In genomic region chr4:84965558-84966381, GRCh38 we compare ENCODE assay signal across 1 cellular context.
TF ChIP-seq lines count a peak whose summit lies in the region.

No MANE protein-coding gene starts in this region.

TF ChIP-seq in HepG2, 621 proteins besides CTCF, POLR2A, EP300 and RAD21 (continued from another document and continues in another):
- TF ChIP-seq, protein P1, sequence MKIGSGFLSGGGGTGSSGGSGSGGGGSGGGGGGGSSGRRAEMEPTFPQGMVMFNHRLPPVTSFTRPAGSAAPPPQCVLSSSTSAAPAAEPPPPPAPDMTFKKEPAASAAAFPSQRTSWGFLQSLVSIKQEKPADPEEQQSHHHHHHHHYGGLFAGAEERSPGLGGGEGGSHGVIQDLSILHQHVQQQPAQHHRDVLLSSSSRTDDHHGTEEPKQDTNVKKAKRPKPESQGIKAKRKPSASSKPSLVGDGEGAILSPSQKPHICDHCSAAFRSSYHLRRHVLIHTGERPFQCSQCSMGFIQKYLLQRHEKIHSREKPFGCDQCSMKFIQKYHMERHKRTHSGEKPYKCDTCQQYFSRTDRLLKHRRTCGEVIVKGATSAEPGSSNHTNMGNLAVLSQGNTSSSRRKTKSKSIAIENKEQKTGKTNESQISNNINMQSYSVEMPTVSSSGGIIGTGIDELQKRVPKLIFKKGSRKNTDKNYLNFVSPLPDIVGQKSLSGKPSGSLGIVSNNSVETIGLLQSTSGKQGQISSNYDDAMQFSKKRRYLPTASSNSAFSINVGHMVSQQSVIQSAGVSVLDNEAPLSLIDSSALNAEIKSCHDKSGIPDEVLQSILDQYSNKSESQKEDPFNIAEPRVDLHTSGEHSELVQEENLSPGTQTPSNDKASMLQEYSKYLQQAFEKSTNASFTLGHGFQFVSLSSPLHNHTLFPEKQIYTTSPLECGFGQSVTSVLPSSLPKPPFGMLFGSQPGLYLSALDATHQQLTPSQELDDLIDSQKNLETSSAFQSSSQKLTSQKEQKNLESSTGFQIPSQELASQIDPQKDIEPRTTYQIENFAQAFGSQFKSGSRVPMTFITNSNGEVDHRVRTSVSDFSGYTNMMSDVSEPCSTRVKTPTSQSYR (CRISPR knock-in tag; IDR thresholded peaks at IDR 0.05; ENCODE audit: borderline replicate concordance), result peak; percentile 17; the same call in 1 of the 2 replicates
- TF ChIP-seq CC2D1A (CRISPR knock-in tag; IDR thresholded peaks at IDR 0.05) (no peak), ZMYM4 (CRISPR knock-in tag; IDR thresholded peaks at IDR 0.05) (peak; percentile 63; the same call in 1 of the 2 replicates), ZKSCAN1 (IDR thresholded peaks at IDR 0.05; ENCODE audit: low read length) (no peak), ZC3H4 (CRISPR knock-in tag; IDR thresholded peaks at IDR 0.05; ENCODE audit: borderline replicate concordance) (0 out of 2 replicates have a peak, but pooled peaks have one; percentile 50), HNRNPK (IDR thresholded peaks at IDR 0.05; ENCODE audit: low read depth, low read length, poor library complexity, severe bottlenecking) (peak; percentile 74), ZNF552 (CRISPR knock-in tag; IDR thresholded peaks at IDR 0.05; ENCODE audit: borderline replicate concordance) (no peak), ZNF678 (CRISPR knock-in tag; IDR thresholded peaks at IDR 0.05) (peak; percentile 65; the same call in 1 of the 2 replicates), ZBTB7B (CRISPR knock-in tag; IDR thresholded peaks at IDR 0.05) (0 out of 2 replicates have a peak, but pooled peaks have one; percentile 31), ATF3 (CRISPR knock-in tag; IDR thresholded peaks at IDR 0.05) (no peak), SP4 (CRISPR knock-in tag; IDR thresholded peaks at IDR 0.05) (no peak; the same call in 1 of the 2 replicates), MBNL3 (CRISPR knock-in tag; conservative IDR thresholded peaks at IDR 0.05) (no peak), ZNF761 (CRISPR knock-in tag; conservative IDR thresholded peaks at IDR 0.05) (0 out of 2 replicates have a peak, but pooled peaks have one; percentile 48), RNF2 (conservative IDR thresholded peaks at IDR 0.05; ENCODE audit: low read depth) (no peak), ZNF543 (CRISPR knock-in tag; IDR thresholded peaks at IDR 0.05) (peak; percentile 46; the same call in 1 of the 2 replicates), FOXC1 (CRISPR knock-in tag; IDR thresholded peaks at IDR 0.05; ENCODE audit: borderline replicate concordance) (peak; percentile 65; the same call in 1 of the 2 replicates), ZSCAN21 (CRISPR knock-in tag; IDR thresholded peaks at IDR 0.05; ENCODE audit: borderline replicate concordance) (peak; percentile 80), ZNF563 (CRISPR knock-in tag; IDR thresholded peaks at IDR 0.05) (peak; percentile 75), TFDP2 (CRISPR knock-in tag; IDR thresholded peaks at IDR 0.05) (0 out of 2 replicates have a peak, but pooled peaks have one; percentile 49), NFIC (IDR thresholded peaks at IDR 0.05; ENCODE audit: low read length) (no peak), SMAD9 (CRISPR knock-in tag; IDR thresholded peaks at IDR 0.05) (no peak), SAP130 (CRISPR knock-in tag; IDR thresholded peaks at IDR 0.05; ENCODE audit: low read depth) (peak; percentile 20; the same call in 1 of the 2 replicates), ZBTB34 (CRISPR knock-in tag; IDR thresholded peaks at IDR 0.05) (no peak), NRL (CRISPR knock-in tag; IDR thresholded peaks at IDR 0.05; ENCODE audit: borderline replicate concordance) (peak; percentile 63; the same call in 1 of the 2 replicates), CHCHD3 (CRISPR knock-in tag; IDR thresholded peaks at IDR 0.05) (0 out of 2 replicates have a peak, but pooled peaks have one; percentile 75), ZNF567 (CRISPR knock-in tag; IDR thresholded peaks at IDR 0.05; ENCODE audit: borderline replicate concordance) (no peak), PHF20 (CRISPR knock-in tag; IDR thresholded peaks at IDR 0.05) (0 out of 2 replicates have a peak, but pooled peaks have one; percentile 22), ZNF292 (CRISPR knock-in tag; IDR thresholded peaks at IDR 0.05; ENCODE audit: borderline replicate concordance, low read depth) (0 out of 2 replicates have a peak, but pooled peaks have one; percentile 46), GABPB1 (CRISPR knock-in tag; IDR thresholded peaks at IDR 0.05) (peak; percentile 56; the same call in 1 of the 2 replicates), SMARCC2 (IDR thresholded peaks at IDR 0.05) (no peak), ZNF431 (CRISPR knock-in tag; IDR thresholded peaks at IDR 0.05; ENCODE audit: borderline replicate concordance, low read depth) (peak; percentile 77; the same call in 1 of the 2 replicates), ZNF343 (CRISPR knock-in tag; IDR thresholded peaks at IDR 0.05) (0 out of 2 replicates have a peak, but pooled peaks have one; percentile 22), ZNF574 (CRISPR knock-in tag; IDR thresholded peaks at IDR 0.05) (peak; percentile 33; the same call in 1 of the 2 replicates), IKZF1 (IDR thresholded peaks at IDR 0.05) (no peak), MED13 (CRISPR knock-in tag; IDR thresholded peaks at IDR 0.05) (no peak)
- TF ChIP-seq, protein P2, sequence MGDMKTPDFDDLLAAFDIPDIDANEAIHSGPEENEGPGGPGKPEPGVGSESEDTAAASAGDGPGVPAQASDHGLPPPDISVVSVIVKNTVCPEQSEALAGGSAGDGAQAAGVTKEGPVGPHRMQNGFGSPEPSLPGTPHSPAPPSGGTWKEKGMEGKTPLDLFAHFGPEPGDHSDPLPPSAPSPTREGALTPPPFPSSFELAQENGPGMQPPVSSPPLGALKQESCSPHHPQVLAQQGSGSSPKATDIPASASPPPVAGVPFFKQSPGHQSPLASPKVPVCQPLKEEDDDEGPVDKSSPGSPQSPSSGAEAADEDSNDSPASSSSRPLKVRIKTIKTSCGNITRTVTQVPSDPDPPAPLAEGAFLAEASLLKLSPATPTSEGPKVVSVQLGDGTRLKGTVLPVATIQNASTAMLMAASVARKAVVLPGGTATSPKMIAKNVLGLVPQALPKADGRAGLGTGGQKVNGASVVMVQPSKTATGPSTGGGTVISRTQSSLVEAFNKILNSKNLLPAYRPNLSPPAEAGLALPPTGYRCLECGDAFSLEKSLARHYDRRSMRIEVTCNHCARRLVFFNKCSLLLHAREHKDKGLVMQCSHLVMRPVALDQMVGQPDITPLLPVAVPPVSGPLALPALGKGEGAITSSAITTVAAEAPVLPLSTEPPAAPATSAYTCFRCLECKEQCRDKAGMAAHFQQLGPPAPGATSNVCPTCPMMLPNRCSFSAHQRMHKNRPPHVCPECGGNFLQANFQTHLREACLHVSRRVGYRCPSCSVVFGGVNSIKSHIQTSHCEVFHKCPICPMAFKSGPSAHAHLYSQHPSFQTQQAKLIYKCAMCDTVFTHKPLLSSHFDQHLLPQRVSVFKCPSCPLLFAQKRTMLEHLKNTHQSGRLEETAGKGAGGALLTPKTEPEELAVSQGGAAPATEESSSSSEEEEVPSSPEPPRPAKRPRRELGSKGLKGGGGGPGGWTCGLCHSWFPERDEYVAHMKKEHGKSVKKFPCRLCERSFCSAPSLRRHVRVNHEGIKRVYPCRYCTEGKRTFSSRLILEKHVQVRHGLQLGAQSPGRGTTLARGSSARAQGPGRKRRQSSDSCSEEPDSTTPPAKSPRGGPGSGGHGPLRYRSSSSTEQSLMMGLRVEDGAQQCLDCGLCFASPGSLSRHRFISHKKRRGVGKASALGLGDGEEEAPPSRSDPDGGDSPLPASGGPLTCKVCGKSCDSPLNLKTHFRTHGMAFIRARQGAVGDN (CRISPR knock-in tag; IDR thresholded peaks at IDR 0.05), result peak; percentile 43; the same call in 1 of the 2 replicates
- TF ChIP-seq, protein P3, sequence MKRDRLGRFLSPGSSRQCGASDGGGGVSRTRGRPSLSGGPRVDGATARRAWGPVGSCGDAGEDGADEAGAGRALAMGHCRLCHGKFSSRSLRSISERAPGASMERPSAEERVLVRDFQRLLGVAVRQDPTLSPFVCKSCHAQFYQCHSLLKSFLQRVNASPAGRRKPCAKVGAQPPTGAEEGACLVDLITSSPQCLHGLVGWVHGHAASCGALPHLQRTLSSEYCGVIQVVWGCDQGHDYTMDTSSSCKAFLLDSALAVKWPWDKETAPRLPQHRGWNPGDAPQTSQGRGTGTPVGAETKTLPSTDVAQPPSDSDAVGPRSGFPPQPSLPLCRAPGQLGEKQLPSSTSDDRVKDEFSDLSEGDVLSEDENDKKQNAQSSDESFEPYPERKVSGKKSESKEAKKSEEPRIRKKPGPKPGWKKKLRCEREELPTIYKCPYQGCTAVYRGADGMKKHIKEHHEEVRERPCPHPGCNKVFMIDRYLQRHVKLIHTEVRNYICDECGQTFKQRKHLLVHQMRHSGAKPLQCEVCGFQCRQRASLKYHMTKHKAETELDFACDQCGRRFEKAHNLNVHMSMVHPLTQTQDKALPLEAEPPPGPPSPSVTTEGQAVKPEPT (CRISPR knock-in tag; IDR thresholded peaks at IDR 0.05; ENCODE audit: low read depth), result no peak
- TF ChIP-seq, protein P4, sequence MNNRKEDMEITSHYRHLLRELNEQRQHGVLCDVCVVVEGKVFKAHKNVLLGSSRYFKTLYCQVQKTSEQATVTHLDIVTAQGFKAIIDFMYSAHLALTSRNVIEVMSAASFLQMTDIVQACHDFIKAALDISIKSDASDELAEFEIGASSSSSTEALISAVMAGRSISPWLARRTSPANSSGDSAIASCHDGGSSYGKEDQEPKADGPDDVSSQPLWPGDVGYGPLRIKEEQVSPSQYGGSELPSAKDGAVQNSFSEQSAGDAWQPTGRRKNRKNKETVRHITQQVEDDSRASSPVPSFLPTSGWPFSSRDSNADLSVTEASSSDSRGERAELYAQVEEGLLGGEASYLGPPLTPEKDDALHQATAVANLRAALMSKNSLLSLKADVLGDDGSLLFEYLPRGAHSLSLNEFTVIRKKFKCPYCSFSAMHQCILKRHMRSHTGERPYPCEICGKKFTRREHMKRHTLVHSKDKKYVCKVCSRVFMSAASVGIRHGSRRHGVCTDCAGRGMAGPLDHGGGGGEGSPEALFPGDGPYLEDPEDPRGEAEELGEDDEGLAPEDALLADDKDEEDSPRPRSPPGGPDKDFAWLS (CRISPR knock-in tag; IDR thresholded peaks at IDR 0.05; ENCODE audit: borderline replicate concordance), result 0 out of 2 replicates have a peak, but pooled peaks have one; percentile 38
- TF ChIP-seq, protein P5, sequence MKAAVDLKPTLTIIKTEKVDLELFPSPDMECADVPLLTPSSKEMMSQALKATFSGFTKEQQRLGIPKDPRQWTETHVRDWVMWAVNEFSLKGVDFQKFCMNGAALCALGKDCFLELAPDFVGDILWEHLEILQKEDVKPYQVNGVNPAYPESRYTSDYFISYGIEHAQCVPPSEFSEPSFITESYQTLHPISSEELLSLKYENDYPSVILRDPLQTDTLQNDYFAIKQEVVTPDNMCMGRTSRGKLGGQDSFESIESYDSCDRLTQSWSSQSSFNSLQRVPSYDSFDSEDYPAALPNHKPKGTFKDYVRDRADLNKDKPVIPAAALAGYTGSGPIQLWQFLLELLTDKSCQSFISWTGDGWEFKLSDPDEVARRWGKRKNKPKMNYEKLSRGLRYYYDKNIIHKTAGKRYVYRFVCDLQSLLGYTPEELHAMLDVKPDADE (CRISPR knock-in tag; IDR thresholded peaks at IDR 0.05), result no peak
- TF ChIP-seq, protein P6, sequence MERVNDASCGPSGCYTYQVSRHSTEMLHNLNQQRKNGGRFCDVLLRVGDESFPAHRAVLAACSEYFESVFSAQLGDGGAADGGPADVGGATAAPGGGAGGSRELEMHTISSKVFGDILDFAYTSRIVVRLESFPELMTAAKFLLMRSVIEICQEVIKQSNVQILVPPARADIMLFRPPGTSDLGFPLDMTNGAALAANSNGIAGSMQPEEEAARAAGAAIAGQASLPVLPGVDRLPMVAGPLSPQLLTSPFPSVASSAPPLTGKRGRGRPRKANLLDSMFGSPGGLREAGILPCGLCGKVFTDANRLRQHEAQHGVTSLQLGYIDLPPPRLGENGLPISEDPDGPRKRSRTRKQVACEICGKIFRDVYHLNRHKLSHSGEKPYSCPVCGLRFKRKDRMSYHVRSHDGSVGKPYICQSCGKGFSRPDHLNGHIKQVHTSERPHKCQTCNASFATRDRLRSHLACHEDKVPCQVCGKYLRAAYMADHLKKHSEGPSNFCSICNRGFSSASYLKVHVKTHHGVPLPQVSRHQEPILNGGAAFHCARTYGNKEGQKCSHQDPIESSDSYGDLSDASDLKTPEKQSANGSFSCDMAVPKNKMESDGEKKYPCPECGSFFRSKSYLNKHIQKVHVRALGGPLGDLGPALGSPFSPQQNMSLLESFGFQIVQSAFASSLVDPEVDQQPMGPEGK (CRISPR knock-in tag; IDR thresholded peaks at IDR 0.05), result peak; percentile 87
